Comparison of ENCODE assay signal across 8 cellular contexts in the genomic region with DNA sequence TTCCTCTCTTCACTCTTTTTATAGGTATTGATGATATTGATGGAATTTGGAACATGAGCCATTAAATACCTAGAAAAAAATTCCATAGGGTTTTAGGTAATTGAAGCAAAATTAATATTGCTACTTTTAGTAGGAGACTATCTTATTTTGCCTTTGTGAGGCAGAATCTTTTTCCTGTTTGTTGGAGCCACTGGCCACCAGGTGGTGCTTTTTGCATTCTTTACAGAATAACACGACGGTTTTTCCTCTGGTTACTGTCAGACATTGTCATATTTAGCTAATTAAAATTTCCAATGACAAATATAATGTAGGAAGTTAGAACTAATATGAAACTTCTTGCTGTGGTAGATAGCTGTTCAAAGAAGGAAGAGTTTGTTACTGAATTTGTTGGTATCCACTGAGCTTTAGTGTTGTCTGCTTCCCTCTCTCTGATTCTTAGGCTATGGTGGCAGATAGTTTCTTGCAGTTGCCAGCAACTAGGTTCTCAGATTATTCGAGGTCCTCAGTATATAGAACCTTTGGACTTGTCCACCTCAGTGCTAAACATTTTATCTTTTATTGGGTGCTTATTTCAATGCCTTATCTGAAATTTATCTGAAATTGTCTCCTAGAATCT. TPM values are rescaled to one million over a fixed set of nuclear protein-coding genes. Genes with fewer than 3 reads are reported as not detected.
A peak's percentile ranks its signal among the peaks of the same experiment; 100 is the strongest.
DNase-seq lines count a peak whose midpoint lies in the region; ATAC-seq and TF ChIP-seq lines count a peak whose summit lies in the region.

No MANE protein-coding gene starts in this region.

- H3K4me2 ChIP-seq in PC-3 (ENCODE audit: low read length): no peak overlapping the region

- TF ChIP-seq POLR2A in gastrocnemius medialis (IDR thresholded peaks at IDR 0.05): no peak

- ATAC-seq in HG03175 (IDR thresholded peaks at IDR 0.05; ENCODE audit: unreplicated experiment): peak; percentile 62
- peak; percentile 43; the same call in 1 of the 2 replicates for ATAC-seq in PC-3
- peak in 1 of 2 donors; percentile 34 for ATAC-seq in left cardiac atrium
- ATAC-seq in gastrocnemius medialis: peak in 1 of 2 donors; percentile 30
- ATAC-seq in HG02798 (IDR thresholded peaks at IDR 0.05; ENCODE audit: poor library complexity, unreplicated experiment): no peak

- no peaks in the 10 kb centered on the region for H3K9me3 Mint-ChIP-seq in activated naive CD8-positive, alpha-beta T cell (ENCODE audit: low read depth)

- H3K27ac Mint-ChIP-seq in activated naive CD8-positive, alpha-beta T cell: peak overlapping the region; percentile 59

- H3K27me3 ChIP-seq in AG04450 (ENCODE audit: control insufficient read depth, insufficient read depth, low read length) (no peaks in the 10 kb centered on the region), PC-3 (ENCODE audit: low read length) (no peaks in the 10 kb centered on the region), gastrocnemius medialis (no peaks in the 10 kb centered on the region)

- H3K4me3 ChIP-seq in AG04450 (ENCODE audit: low read depth, low read length) (no peak overlapping the region), PC-3 (ENCODE audit: low read length) (no peak overlapping the region), gastrocnemius medialis (no peak overlapping the region)

- H3K9me3 ChIP-seq in AG04450 (ENCODE audit: control insufficient read depth, insufficient read depth, low read length) (no peaks in the 10 kb centered on the region), PC-3 (ENCODE audit: low read length) (no peaks in the 10 kb centered on the region), gastrocnemius medialis (no peaks in the 10 kb centered on the region)

- no peak overlapping the region for H3K9ac ChIP-seq in PC-3 (ENCODE audit: low read length)

- no peaks in the 10 kb centered on the region for H3K9me2 ChIP-seq in PC-3 (replicated peaks; ENCODE audit: low read length)

- no peak overlapping the region for H2AFZ ChIP-seq in PC-3 (ENCODE audit: low read length)

- POLR2A ChIA-PET in AG04450 (lab: Yijun Ruan, JAX) (no interaction called here), PC-3 (lab: Charles Lee; ENCODE audit: unreplicated experiment) (no interaction called here)

- no TSS peak for BruUV-seq in PC-3 (replicated peaks; lab: Mats Ljungman, UMichigan)

- H4K20me1 ChIP-seq in PC-3 (ENCODE audit: low read length): 0 out of 2 replicates have a peak, but pooled peaks cover 5% of the 10 kb centered on the region

- peaks cover 6% of the 10 kb centered on the region for H3K36me3 Mint-ChIP-seq in activated naive CD8-positive, alpha-beta T cell

- DNase-seq in AG04450 (ENCODE audit: low read depth, low spot score) (no peak), PC-3 (peak; percentile 63), left cardiac atrium (peak; percentile 31), gastrocnemius medialis (no peak)

- H3K36me3 ChIP-seq in PC-3 (ENCODE audit: low read depth, low read length) (peaks cover 23% of the 10 kb centered on the region), gastrocnemius medialis (peaks cover 0 to 51% of the 10 kb centered on the region in 2 donors)

- CTCF ChIA-PET in AG04450 (lab: Charles Lee): interaction anchor here (0.6 to 5.7 kb wide), 59 partner anchors 7 to 561 kb away, joined by 3 to 82 read pairs (median 5); a partner anchor contains a TSS
- CTCF ChIA-PET in PC-3 (lab: Charles Lee): interaction anchor here (1.4 kb wide), 1 partner anchor 66 kb away, joined by 12 read pairs; no protein-coding TSS in a partner anchor

- H3K4me1 ChIP-seq in PC-3 (ENCODE audit: insufficient read depth, low read length) (no peaks in the 10 kb centered on the region), gastrocnemius medialis (peaks cover 0 to 7% of the 10 kb centered on the region in 2 donors)

- no peaks in the 10 kb centered on the region for H3K27me3 Mint-ChIP-seq in activated naive CD8-positive, alpha-beta T cell

- TF ChIP-seq CTCF in AG04450 (IDR thresholded peaks at IDR 0.05; ENCODE audit: low read depth, low read length) (peak; percentile 78), GM12872 (IDR thresholded peaks at IDR 0.05; ENCODE audit: insufficient read depth, low read depth, low read length) (peak; percentile 58), PC-3 (conservative IDR thresholded peaks at IDR 0.05; ENCODE audit: low read depth, low read length) (peak; percentile 92), gastrocnemius medialis (IDR thresholded peaks at IDR 0.05 in 4 of 5, conservative IDR thresholded peaks at IDR 0.05 in 1 of 5) (peak; percentile 40 to 69 (median 55))

- no peaks in the 10 kb centered on the region for H3K79me2 ChIP-seq in PC-3 (ENCODE audit: low read length)

- peaks cover 8% of the 10 kb centered on the region for H3K4me1 Mint-ChIP-seq in activated naive CD8-positive, alpha-beta T cell (ENCODE audit: low read depth)

- H3K4me3 Mint-ChIP-seq in activated naive CD8-positive, alpha-beta T cell: no peak overlapping the region

- intact Hi-C loops in PC-3 (cut with micrococcal nuclease): loop anchor here (1.0 kb wide), 2 partner anchors 66 to 120 kb away; no protein-coding TSS in a partner anchor
- intact Hi-C loops in left cardiac atrium (cut with DNase I): loop anchor here in 1 of 2 donors (10.0 kb wide), 1 partner anchor 54 kb away; a partner anchor contains a TSS
- intact Hi-C loops in gastrocnemius medialis (cut with DNase I; ENCODE audit: low total_unique reads): loop anchor here (2.0 to 10.0 kb wide), 2 partner anchors 66 to 144 kb away; no protein-coding TSS in a partner anchor

- H3F3A ChIP-seq in PC-3 (ENCODE audit: low read length, unreplicated experiment): no peaks in the 10 kb centered on the region

- in situ Hi-C loops in gastrocnemius medialis (cut with MboI; ENCODE audit: low sequenced_read_pairs in 4 of 4): no loop called here

- H3K27ac ChIP-seq in AG04450 (ENCODE audit: low read depth, low read length): no peak overlapping the region
- no peak overlapping the region for H3K27ac ChIP-seq in PC-3 (ENCODE audit: low read length)
- peak overlapping the region in 2 of 4 donors; percentile 13 to 32 for H3K27ac ChIP-seq in gastrocnemius medialis

RNA-seq across cellular contexts. Expression of a gene that starts 25.7 kb away (rescaled TPM):
- polyA plus RNA-seq in AG04450 (2011; rRNA removed): 15.6 and 18.6 TPM in 2 replicates
- polyA minus RNA-seq in AG04450 (2011; rRNA and poly(A)+ RNA removed): 10.6 and 20.2 TPM in 2 replicates
- total RNA-seq in PC-3 (2014; rRNA removed) (27.3 and 28.9 TPM in 2 replicates), left cardiac atrium (100 to 1,000 TPM in 1 of 2 donors, 10 to 100 TPM in 1; 95.7 to 117 TPM), gastrocnemius medialis (10 to 100 TPM; 17.4 to 75.9 (median 45.7) TPM)

RNA-seq across cellular contexts. Expression of a gene that starts 59.2 kb away (rescaled TPM):
- polyA plus RNA-seq in AG04450 (2011; rRNA removed): 23.4 and 34.8 TPM in 2 replicates
- 18.0 and 32.8 TPM in 2 replicates for polyA minus RNA-seq in AG04450 (2011; rRNA and poly(A)+ RNA removed)
- total RNA-seq in PC-3 (2014; rRNA removed) (9.7 and 12.5 TPM in 2 replicates), left cardiac atrium (10 to 100 TPM; 23.3 to 29.0 TPM), gastrocnemius medialis (10 to 100 TPM; 48.2 to 89.2 (median 52.2) TPM)

Comparison
In these comparisons a context has a peak if more than half of its experiments do, and no peak if none do; other contexts are left out.
1. DNase-seq: peak in PC-3 (single experiment) and left cardiac atrium (single experiment); none in AG04450 (single experiment) and gastrocnemius medialis (0 of 2).
2. Peak in every context shown above with its lines, with median percentiles within 50 percentile points of each other: CTCF ChIP-seq.